In the genomic region with DNA sequence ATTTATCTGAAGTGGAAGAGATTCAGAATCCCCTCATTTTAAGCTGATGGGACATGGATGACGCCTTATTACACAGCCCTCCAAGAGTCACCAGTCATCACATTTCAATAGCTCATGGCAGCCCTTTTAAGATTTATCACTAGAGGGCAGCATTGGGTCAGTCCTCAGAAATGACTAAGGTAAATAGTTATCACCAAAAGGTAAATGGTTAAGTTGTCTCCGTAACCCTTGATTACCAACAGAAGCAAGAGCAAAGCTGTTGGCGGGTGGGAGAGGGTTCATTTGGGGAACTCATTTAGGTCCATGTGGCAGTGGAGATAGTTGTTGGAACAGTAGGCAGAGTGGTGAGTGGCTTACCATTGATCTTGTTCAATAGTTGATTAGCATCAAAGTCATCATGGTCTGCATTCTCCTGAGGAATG, we compare ENCODE assay signal across 8 cellular contexts. TPM values are rescaled to one million over a fixed set of nuclear protein-coding genes. Genes with fewer than 3 reads are reported as not detected.
DNase-seq lines count a peak whose midpoint lies in the region; ATAC-seq and TF ChIP-seq lines count a peak whose summit lies in the region.

No MANE protein-coding gene starts in this region.

- H3K27me3 ChIP-seq in KMS-11 (ENCODE audit: insufficient read depth, low read depth) (no peaks in the 10 kb centered on the region), body of pancreas (no peaks in the 10 kb centered on the region)

- H4K20me1 ChIP-seq in KMS-11 (ENCODE audit: insufficient read depth) = no peaks in the 10 kb centered on the region

- intact Hi-C loops in body of pancreas (cut with DNase I) = loop anchor here (5.0 kb wide), 1 partner anchor 171 kb away; no protein-coding TSS in a partner anchor

- H3K27ac ChIP-seq in KMS-11 (no peak overlapping the region), body of pancreas (no peak overlapping the region)

- H3K9me3 ChIP-seq in body of pancreas = no peaks in the 10 kb centered on the region

- H3K4me3 ChIP-seq in KMS-11 (IDR thresholded peaks at IDR 0.05; ENCODE audit: insufficient read depth, low read depth, low read length) (no peak overlapping the region), body of pancreas (no peak overlapping the region)

- 0 out of 2 replicates have a peak overlapping the region, but pooled peaks have one; percentile 5 for H2AFZ ChIP-seq in KMS-11 (ENCODE audit: low read depth)

- no peaks in the 10 kb centered on the region for H3K36me3 ChIP-seq in KMS-11 (ENCODE audit: insufficient read depth)
- H3K36me3 ChIP-seq in body of pancreas (replicated peaks in 1 of 2; ENCODE audit: insufficient read depth in 1 of 2, low read depth in 2 of 2) = no peaks in the 10 kb centered on the region

- no peaks in the 10 kb centered on the region for H3K79me2 ChIP-seq in KMS-11 (ENCODE audit: insufficient read depth, low read depth)

- H3K9ac ChIP-seq in KMS-11 = no peak overlapping the region

- TF ChIP-seq POLR2A in body of pancreas (IDR thresholded peaks at IDR 0.05) = no peak

- ATAC-seq in GM21576 (IDR thresholded peaks at IDR 0.05; ENCODE audit: unreplicated experiment) (peak; percentile 71), body of pancreas (peak; percentile 51), HG02588 (IDR thresholded peaks at IDR 0.05; ENCODE audit: unreplicated experiment) (no peak)

- no peak overlapping the region for H3K4me2 ChIP-seq in KMS-11

- peaks cover 6% of the 10 kb centered on the region for H3K4me1 ChIP-seq in KMS-11 (ENCODE audit: low read depth, poor library complexity, severe bottlenecking)
- peaks cover 11% of the 10 kb centered on the region for H3K4me1 ChIP-seq in body of pancreas

- TF ChIP-seq CTCF in KMS-11 (conservative IDR thresholded peaks at IDR 0.05; ENCODE audit: low read depth, low read length) (peak; percentile 88), body of pancreas (IDR thresholded peaks at IDR 0.05) (peak; percentile 61 to 82 (median 77))

- 19 to 26% methylated on average over 3 of the region's 3 CpGs for WGBS in body of pancreas, 2 donors

- peak; percentile 36 for DNase-seq in GM03348 (ENCODE audit: low spot score)
- DNase-seq in RKO (ENCODE audit: low spot score) = peak; percentile 73
- peak; percentile 34 to 60 (median 48) for DNase-seq in body of pancreas
- DNase-seq in islet precursor cell = peak; percentile 64
- peak in 2 of 3 donors; percentile 22 to 28 for DNase-seq in stimulated activated CD4-positive, alpha-beta T cell treated with anti-CD3 and anti-CD28 coated beads, TNF-alpha, amount 100 ng/mL, for 48 hours (ENCODE audit: low read depth in 3 of 3)

RNA-seq across cellular contexts. Expression of a gene that starts 12.0 kb away (rescaled TPM):
- total RNA-seq in body of pancreas = not detected

RNA-seq across cellular contexts. Expression of a gene that starts 48.5 kb away (rescaled TPM):
- 10 to 100 TPM; 33.9 to 39.4 TPM for total RNA-seq in body of pancreas
